1 cellular context compared by ENCODE assay signal in the genomic region with DNA sequence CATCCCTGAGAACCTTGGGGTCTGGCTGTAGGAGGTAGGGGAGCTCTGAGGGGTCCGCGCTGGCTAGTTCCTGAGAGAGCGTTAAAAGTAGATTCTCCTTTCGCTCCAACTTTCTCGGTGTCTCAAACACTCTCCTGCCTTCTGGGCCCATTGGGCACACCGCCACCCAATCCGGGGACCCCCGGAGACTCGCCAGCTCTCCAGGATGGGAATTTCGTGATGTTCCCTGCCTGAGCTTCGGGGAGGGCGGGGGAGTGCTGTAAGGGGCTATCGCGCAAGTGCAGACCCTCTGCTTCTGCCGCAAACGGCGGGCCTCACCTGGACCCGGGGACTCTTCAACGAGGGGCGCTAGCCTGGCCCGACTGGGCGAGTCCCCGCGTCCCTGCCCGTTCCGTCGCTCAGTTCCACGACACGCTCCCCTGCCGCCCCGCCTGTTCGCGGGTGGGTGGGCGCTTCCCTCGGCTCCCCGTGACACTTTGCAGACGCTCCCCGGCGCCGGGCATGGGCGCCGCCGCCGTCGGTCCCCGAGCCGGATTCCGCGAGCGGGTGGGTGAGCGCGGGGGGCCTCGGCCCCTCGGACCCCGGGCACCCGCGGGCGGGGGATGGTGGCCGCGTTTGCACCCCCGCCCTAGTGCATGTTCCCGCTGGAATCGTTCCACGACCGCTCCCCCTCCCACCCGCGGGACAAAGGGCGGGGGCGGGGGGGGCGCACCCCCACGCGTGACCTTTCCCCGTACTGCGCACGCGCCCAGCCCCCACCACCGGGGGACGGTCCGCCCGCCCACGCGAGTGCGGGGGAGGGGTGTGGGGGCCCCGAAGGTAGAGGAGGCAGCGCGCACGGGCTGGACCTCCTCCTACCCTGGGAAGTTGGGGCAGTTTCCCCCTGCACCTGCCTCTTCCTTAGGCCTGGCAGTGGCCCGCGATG.
TF ChIP-seq lines count a peak whose summit lies in the region.

A gene (plus strand): TSS at position 481 of the 925 bp plus-strand sequence. CDS start 835 bp downstream, outside the sequence.

TF ChIP-seq in HEK293, 187 proteins besides CTCF, POLR2A, EP300 and RAD21 (continued from another document and continues in another):
- TF ChIP-seq, protein P1, sequence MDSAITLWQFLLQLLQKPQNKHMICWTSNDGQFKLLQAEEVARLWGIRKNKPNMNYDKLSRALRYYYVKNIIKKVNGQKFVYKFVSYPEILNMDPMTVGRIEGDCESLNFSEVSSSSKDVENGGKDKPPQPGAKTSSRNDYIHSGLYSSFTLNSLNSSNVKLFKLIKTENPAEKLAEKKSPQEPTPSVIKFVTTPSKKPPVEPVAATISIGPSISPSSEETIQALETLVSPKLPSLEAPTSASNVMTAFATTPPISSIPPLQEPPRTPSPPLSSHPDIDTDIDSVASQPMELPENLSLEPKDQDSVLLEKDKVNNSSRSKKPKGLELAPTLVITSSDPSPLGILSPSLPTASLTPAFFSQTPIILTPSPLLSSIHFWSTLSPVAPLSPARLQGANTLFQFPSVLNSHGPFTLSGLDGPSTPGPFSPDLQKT (IDR thresholded peaks at IDR 0.05; ENCODE audit: borderline replicate concordance, low read depth, low read length), result no peak
- 0 out of 2 replicates have a peak, but pooled peaks have one; percentile 36 for TF ChIP-seq HOXC10 (CRISPR knock-in tag; IDR thresholded peaks at IDR 0.05)
- peak; percentile 92 for TF ChIP-seq ZBTB7A (tag by site-specific recombination; IDR thresholded peaks at IDR 0.05; ENCODE audit: low read depth)
- no peak for TF ChIP-seq ZNF266 (tag by site-specific recombination; IDR thresholded peaks at IDR 0.05; ENCODE audit: low read depth)
- peak; percentile 92 for TF ChIP-seq KLF8 (tag by site-specific recombination; IDR thresholded peaks at IDR 0.05)
- TF ChIP-seq ZNF221 (tag by site-specific recombination; IDR thresholded peaks at IDR 0.05; ENCODE audit: borderline replicate concordance), result 0 out of 2 replicates have a peak, but pooled peaks have one; percentile 6
- TF ChIP-seq ZBTB8A (tag by site-specific recombination; IDR thresholded peaks at IDR 0.05), result peak; percentile 41
- TF ChIP-seq KLF9 (tag by site-specific recombination; IDR thresholded peaks at IDR 0.05; ENCODE audit: low read depth), result peak; percentile 69; the same call in 1 of the 2 replicates
- peak; percentile 91 for TF ChIP-seq GLIS1 (tag by site-specific recombination; IDR thresholded peaks at IDR 0.05)
- TF ChIP-seq, protein P2, sequence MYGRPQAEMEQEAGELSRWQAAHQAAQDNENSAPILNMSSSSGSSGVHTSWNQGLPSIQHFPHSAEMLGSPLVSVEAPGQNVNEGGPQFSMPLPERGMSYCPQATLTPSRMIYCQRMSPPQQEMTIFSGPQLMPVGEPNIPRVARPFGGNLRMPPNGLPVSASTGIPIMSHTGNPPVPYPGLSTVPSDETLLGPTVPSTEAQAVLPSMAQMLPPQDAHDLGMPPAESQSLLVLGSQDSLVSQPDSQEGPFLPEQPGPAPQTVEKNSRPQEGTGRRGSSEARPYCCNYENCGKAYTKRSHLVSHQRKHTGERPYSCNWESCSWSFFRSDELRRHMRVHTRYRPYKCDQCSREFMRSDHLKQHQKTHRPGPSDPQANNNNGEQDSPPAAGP (tag by site-specific recombination; IDR thresholded peaks at IDR 0.05), result 0 out of 2 replicates have a peak, but pooled peaks have one; percentile 53
- TF ChIP-seq ZNF561 (tag by site-specific recombination; IDR thresholded peaks at IDR 0.05; ENCODE audit: borderline replicate concordance), result 0 out of 2 replicates have a peak, but pooled peaks have one; percentile 79
- peak; percentile 42; the same call in 1 of the 2 replicates for TF ChIP-seq ZNF423 (tag by site-specific recombination; IDR thresholded peaks at IDR 0.05)
- peak; percentile 76 for TF ChIP-seq ZNF335 (tag by site-specific recombination; conservative IDR thresholded peaks at IDR 0.05)
- no peak for TF ChIP-seq ZNF701 (tag by site-specific recombination; IDR thresholded peaks at IDR 0.05)
- TF ChIP-seq, protein P3, sequence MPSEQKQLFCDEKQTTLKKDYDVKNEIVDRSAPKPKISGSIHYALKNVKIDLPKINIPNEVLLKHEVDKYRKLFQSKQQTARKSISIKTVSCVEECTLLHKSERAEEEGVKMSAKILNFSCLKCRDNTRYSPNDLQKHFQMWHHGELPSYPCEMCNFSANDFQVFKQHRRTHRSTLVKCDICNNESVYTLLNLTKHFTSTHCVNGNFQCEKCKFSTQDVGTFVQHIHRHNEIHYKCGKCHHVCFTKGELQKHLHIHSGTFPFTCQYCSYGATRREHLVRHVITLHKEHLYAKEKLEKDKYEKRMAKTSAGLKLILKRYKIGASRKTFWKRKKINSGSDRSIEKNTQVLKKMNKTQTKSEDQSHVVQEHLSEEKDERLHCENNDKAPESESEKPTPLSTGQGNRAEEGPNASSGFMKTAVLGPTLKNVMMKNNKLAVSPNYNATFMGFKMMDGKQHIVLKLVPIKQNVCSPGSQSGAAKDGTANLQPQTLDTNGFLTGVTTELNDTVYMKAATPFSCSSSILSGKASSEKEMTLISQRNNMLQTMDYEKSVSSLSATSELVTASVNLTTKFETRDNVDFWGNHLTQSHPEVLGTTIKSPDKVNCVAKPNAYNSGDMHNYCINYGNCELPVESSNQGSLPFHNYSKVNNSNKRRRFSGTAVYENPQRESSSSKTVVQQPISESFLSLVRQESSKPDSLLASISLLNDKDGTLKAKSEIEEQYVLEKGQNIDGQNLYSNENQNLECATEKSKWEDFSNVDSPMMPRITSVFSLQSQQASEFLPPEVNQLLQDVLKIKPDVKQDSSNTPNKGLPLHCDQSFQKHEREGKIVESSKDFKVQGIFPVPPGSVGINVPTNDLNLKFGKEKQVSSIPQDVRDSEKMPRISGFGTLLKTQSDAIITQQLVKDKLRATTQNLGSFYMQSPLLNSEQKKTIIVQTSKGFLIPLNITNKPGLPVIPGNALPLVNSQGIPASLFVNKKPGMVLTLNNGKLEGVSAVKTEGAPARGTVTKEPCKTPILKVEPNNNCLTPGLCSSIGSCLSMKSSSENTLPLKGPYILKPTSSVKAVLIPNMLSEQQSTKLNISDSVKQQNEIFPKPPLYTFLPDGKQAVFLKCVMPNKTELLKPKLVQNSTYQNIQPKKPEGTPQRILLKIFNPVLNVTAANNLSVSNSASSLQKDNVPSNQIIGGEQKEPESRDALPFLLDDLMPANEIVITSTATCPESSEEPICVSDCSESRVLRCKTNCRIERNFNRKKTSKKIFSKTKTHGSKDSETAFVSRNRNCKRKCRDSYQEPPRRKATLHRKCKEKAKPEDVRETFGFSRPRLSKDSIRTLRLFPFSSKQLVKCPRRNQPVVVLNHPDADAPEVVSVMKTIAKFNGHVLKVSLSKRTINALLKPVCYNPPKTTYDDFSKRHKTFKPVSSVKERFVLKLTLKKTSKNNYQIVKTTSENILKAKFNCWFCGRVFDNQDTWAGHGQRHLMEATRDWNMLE (tag by site-specific recombination; conservative IDR thresholded peaks at IDR 0.05; ENCODE audit: low read depth), result 0 out of 2 replicates have a peak, but pooled peaks have one; percentile 18
- peak; percentile 59; the same call in 1 of the 2 replicates for TF ChIP-seq SP3 (tag by site-specific recombination; IDR thresholded peaks at IDR 0.05)
- TF ChIP-seq ZEB2 (tag by site-specific recombination; IDR thresholded peaks at IDR 0.05), result peak; percentile 88
- TF ChIP-seq GLIS2 (tag by site-specific recombination; IDR thresholded peaks at IDR 0.05), result peak; percentile 68
- no peak for TF ChIP-seq ZNF146 (tag by site-specific recombination; IDR thresholded peaks at IDR 0.05)
- TF ChIP-seq ZNF629 (tag by site-specific recombination; IDR thresholded peaks at IDR 0.05), result peak; percentile 49
- TF ChIP-seq ZIC2 (tag by site-specific recombination; IDR thresholded peaks at IDR 0.05), result peak; percentile 37; the same call in 1 of the 2 replicates
- TF ChIP-seq, protein P4, sequence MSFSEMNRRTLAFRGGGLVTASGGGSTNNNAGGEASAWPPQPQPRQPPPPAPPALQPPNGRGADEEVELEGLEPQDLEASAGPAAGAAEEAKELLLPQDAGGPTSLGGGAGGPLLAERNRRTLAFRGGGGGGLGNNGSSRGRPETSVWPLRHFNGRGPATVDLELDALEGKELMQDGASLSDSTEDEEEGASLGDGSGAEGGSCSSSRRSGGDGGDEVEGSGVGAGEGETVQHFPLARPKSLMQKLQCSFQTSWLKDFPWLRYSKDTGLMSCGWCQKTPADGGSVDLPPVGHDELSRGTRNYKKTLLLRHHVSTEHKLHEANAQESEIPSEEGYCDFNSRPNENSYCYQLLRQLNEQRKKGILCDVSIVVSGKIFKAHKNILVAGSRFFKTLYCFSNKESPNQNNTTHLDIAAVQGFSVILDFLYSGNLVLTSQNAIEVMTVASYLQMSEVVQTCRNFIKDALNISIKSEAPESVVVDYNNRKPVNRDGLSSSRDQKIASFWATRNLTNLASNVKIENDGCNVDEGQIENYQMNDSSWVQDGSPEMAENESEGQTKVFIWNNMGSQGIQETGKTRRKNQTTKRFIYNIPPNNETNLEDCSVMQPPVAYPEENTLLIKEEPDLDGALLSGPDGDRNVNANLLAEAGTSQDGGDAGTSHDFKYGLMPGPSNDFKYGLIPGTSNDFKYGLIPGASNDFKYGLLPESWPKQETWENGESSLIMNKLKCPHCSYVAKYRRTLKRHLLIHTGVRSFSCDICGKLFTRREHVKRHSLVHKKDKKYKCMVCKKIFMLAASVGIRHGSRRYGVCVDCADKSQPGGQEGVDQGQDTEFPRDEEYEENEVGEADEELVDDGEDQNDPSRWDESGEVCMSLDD (tag by site-specific recombination; IDR thresholded peaks at IDR 0.05), result peak; percentile 95
- TF ChIP-seq, protein P5, sequence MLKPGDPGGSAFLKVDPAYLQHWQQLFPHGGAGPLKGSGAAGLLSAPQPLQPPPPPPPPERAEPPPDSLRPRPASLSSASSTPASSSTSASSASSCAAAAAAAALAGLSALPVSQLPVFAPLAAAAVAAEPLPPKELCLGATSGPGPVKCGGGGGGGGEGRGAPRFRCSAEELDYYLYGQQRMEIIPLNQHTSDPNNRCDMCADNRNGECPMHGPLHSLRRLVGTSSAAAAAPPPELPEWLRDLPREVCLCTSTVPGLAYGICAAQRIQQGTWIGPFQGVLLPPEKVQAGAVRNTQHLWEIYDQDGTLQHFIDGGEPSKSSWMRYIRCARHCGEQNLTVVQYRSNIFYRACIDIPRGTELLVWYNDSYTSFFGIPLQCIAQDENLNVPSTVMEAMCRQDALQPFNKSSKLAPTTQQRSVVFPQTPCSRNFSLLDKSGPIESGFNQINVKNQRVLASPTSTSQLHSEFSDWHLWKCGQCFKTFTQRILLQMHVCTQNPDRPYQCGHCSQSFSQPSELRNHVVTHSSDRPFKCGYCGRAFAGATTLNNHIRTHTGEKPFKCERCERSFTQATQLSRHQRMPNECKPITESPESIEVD (tag by site-specific recombination; IDR thresholded peaks at IDR 0.05), result no peak
- TF ChIP-seq ZBTB48 (tag by site-specific recombination; IDR thresholded peaks at IDR 0.05), result peak; percentile 100
- no peak for TF ChIP-seq ZNF670 (tag by site-specific recombination; IDR thresholded peaks at IDR 0.05; ENCODE audit: low read depth)
- TF ChIP-seq ZNF2 (tag by site-specific recombination; IDR thresholded peaks at IDR 0.05), result peak; percentile 62; the same call in 1 of the 2 replicates
- TF ChIP-seq KLF7 (tag by site-specific recombination; IDR thresholded peaks at IDR 0.05; ENCODE audit: borderline replicate concordance), result 0 out of 2 replicates have a peak, but pooled peaks have one; percentile 15
- TF ChIP-seq, protein P6, sequence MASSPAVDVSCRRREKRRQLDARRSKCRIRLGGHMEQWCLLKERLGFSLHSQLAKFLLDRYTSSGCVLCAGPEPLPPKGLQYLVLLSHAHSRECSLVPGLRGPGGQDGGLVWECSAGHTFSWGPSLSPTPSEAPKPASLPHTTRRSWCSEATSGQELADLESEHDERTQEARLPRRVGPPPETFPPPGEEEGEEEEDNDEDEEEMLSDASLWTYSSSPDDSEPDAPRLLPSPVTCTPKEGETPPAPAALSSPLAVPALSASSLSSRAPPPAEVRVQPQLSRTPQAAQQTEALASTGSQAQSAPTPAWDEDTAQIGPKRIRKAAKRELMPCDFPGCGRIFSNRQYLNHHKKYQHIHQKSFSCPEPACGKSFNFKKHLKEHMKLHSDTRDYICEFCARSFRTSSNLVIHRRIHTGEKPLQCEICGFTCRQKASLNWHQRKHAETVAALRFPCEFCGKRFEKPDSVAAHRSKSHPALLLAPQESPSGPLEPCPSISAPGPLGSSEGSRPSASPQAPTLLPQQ (tag by site-specific recombination; IDR thresholded peaks at IDR 0.05), result peak; percentile 83
- TF ChIP-seq, protein P7, sequence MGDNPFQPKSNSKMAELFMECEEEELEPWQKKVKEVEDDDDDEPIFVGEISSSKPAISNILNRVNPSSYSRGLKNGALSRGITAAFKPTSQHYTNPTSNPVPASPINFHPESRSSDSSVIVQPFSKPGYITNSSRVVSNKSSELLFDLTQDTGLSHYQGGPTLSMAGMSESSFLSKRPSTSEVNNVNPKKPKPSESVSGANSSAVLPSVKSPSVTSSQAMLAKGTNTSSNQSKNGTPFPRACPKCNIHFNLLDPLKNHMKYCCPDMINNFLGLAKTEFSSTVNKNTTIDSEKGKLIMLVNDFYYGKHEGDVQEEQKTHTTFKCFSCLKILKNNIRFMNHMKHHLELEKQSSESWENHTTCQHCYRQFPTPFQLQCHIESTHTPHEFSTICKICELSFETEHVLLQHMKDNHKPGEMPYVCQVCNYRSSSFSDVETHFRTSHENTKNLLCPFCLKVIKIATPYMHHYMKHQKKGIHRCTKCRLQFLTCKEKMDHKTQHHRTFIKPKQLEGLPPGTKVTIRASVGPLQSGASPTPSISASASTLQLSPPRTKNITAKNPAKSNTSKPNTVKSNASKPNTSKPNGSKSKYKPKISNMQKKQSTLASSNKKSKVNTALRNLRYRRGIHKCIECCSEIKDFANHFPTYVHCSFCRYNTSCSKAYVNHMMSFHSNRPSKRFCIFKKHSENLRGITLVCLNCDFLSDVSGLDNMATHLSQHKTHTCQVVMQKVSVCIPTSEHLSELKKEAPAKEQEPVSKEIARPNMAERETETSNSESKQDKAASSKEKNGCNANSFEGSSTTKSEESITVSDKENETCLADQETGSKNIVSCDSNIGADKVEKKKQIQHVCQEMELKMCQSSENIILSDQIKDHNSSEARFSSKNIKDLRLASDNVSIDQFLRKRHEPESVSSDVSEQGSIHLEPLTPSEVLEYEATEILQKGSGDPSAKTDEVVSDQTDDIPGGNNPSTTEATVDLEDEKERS (tag by site-specific recombination; IDR thresholded peaks at IDR 0.05), result peak; percentile 40; the same call in 1 of the 2 replicates
- TF ChIP-seq, protein P8, sequence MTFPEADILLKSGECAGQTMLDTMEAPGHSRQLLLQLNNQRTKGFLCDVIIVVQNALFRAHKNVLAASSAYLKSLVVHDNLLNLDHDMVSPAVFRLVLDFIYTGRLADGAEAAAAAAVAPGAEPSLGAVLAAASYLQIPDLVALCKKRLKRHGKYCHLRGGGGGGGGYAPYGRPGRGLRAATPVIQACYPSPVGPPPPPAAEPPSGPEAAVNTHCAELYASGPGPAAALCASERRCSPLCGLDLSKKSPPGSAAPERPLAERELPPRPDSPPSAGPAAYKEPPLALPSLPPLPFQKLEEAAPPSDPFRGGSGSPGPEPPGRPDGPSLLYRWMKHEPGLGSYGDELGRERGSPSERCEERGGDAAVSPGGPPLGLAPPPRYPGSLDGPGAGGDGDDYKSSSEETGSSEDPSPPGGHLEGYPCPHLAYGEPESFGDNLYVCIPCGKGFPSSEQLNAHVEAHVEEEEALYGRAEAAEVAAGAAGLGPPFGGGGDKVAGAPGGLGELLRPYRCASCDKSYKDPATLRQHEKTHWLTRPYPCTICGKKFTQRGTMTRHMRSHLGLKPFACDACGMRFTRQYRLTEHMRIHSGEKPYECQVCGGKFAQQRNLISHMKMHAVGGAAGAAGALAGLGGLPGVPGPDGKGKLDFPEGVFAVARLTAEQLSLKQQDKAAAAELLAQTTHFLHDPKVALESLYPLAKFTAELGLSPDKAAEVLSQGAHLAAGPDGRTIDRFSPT (tag by site-specific recombination; IDR thresholded peaks at IDR 0.05), result peak; percentile 82
- TF ChIP-seq ZNF324 (tag by site-specific recombination; IDR thresholded peaks at IDR 0.05), result peak; percentile 77
- TF ChIP-seq ZNF391 (tag by site-specific recombination; IDR thresholded peaks at IDR 0.05; ENCODE audit: borderline replicate concordance, low read depth), result no peak
- TF ChIP-seq ZNF394 (tag by site-specific recombination; IDR thresholded peaks at IDR 0.05; ENCODE audit: borderline replicate concordance), result peak; percentile 45; the same call in 1 of the 2 replicates
